ENCODE assay signal across 8 cellular contexts in the genomic region with DNA sequence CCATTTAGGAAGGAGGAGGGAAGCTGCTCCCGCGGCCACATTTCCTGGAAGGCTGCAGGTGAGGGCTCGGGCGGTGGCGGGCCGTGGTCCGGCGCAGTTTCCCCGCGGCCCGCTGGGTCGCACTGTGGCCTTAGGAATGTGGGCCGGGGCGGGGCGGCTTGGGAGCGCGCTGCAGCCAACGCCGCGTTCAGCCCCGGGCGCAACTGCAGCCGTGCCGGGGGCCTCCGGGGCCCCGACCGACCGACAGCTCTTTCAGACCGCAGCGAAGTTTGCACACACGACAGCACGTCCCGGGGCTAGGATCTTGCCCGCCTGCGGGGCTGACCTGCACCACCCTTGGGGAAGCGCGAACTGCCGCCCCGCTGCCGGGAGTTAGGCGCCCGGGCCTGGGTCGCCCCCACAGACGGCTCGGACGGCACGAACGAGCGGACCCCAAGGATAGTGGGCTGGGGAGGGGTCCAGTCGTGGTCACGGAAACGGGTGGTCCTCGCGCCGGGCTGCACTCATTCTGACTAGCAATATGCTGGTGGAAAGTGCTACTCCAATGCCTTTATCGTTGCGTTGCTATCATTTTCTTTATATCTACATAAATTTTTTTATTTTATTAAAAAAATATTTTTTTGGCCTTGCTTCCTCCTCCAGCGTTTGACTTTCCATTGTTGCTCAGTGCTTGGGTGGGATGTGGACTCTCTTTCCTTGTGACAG.
A peak's percentile ranks its signal among the peaks of the same experiment; 100 is the strongest.
DNase-seq lines count a peak whose midpoint lies in the region; ATAC-seq and TF ChIP-seq lines count a peak whose summit lies in the region.

No MANE protein-coding gene starts in this region.

- intact Hi-C loops in right lobe of liver (cut with DNase I) = loop anchor here (5.0 kb wide), 1 partner anchor 290 kb away; no protein-coding TSS in a partner anchor

- no peaks in the 10 kb centered on the region for H3K9me3 ChIP-seq in duodenal mucosa (ENCODE audit: control insufficient read depth in 1 of 2, low read length in 2 of 2)
- H3K9me3 ChIP-seq in right lobe of liver = no peaks in the 10 kb centered on the region

- H3K4me1 ChIP-seq in duodenal mucosa (ENCODE audit: control insufficient read depth in 1 of 2, insufficient read depth in 2 of 2, low read length in 2 of 2) (peaks cover 23 to 31% of the 10 kb centered on the region in 2 donors), right lobe of liver (no peaks in the 10 kb centered on the region)

- peak overlapping the region; percentile 69 to 76 for H3K9ac ChIP-seq in duodenal mucosa (ENCODE audit: low read depth in 1 of 2, low read length in 2 of 2)

- WGBS in right lobe of liver (ENCODE audit: insufficient coverage, low coverage, low lambda C conversion rate, missing lambda C conversion rate) = 3% methylated on average over 9 of the region's 58 CpGs

- ATAC-seq in right lobe of liver (peak; percentile 100), GM21423 (IDR thresholded peaks at IDR 0.05; ENCODE audit: unreplicated experiment) (no peak)

- H3K27me3 ChIP-seq in duodenal mucosa (ENCODE audit: control insufficient read depth in 1 of 2, insufficient read depth in 2 of 2, low read length in 2 of 2) = peaks cover 0 to 4% of the 10 kb centered on the region in 2 donors
- H3K27me3 ChIP-seq in right lobe of liver = no peaks in the 10 kb centered on the region

- no peaks in the 10 kb centered on the region for H3K36me3 ChIP-seq in duodenal mucosa (ENCODE audit: control insufficient read depth in 1 of 2, insufficient read depth in 2 of 2, low read length in 2 of 2)
- no peaks in the 10 kb centered on the region for H3K36me3 ChIP-seq in right lobe of liver

- DNase-seq in SIG-M5 treated with dmso at 0.1 percent for 504 hours (lab: John Stamatoyannopoulos, UW; ENCODE audit: unreplicated experiment) (peak; percentile 14), SIG-M5 (lab: John Stamatoyannopoulos, UW) (no peak), NCI-H460 (ENCODE audit: extremely low read depth, low read depth) (peak; percentile 66), right lobe of liver (peak; percentile 76 to 80 (median 78))
- peak; percentile 61 to 71 for DNase-seq in activated CD4-positive, alpha-beta T cell treated with anti-CD3 and anti-CD28 coated beads, Interleukin-2, amount 50 U/mL, for 48 hours
- DNase-seq in stimulated activated CD4-positive, alpha-beta T cell treated with anti-CD3 and anti-CD28 coated beads, Interleukin-2, amount 100 ng/mL, for 24 hours = peak; percentile 72 to 74

- TF ChIP-seq POLR2A in right lobe of liver (IDR thresholded peaks at IDR 0.05) = no peak

- H3K27ac ChIP-seq in duodenal mucosa (ENCODE audit: low read depth, low read length) = no peak overlapping the region
- H3K27ac ChIP-seq in right lobe of liver = no peak overlapping the region

- peak overlapping the region; percentile 63 to 75 for H3K4me3 ChIP-seq in duodenal mucosa (ENCODE audit: low read depth in 1 of 2, low read length in 2 of 2)
- peak overlapping the region; percentile 46 to 57 (median 52) for H3K4me3 ChIP-seq in right lobe of liver

- TF ChIP-seq CTCF in right lobe of liver (IDR thresholded peaks at IDR 0.05) = peak; percentile 78 to 90 (median 84)
